8 cellular contexts compared by ENCODE assay signal in genomic region chr9:104520241-104520640, GRCh38. TPM values are rescaled to one million over a fixed set of nuclear protein-coding genes. Genes with fewer than 3 reads are reported as not detected.
"Had no signal": no experiment of that assay in that cellular context is flagged by ENCODE, and none has a peak within 500 bp of the region (broad histone marks: within the 10 kb centered on the region; RNA-seq: fewer than 3 reads in every experiment).

No MANE protein-coding gene starts in this region.

RNA-seq across cellular contexts. Expression of gene OR13C4, which starts 6.8 kb away (rescaled TPM):
- total RNA-seq: LHCN-M2, MCF 10A, NCI-H460, PC-3, Peyer's patch, Right ventricle myocardium superior, SJSA1 had no signal
- polyA plus RNA-seq: SK-N-SH had no signal

RNA-seq across cellular contexts. Expression of gene OR13F1, which starts 16.2 kb away (rescaled TPM):
- total RNA-seq: LHCN-M2, MCF 10A, NCI-H460, PC-3, Peyer's patch, Right ventricle myocardium superior, SJSA1 had no signal
- polyA plus RNA-seq: SK-N-SH had no signal

RNA-seq across cellular contexts. Expression of gene OR13C3, which starts 16.4 kb away (rescaled TPM):
- total RNA-seq: LHCN-M2, MCF 10A, NCI-H460, PC-3, Peyer's patch, Right ventricle myocardium superior, SJSA1 had no signal
- polyA plus RNA-seq: SK-N-SH had no signal

RNA-seq across cellular contexts. Expression of gene OR13C8, which starts 48.7 kb away (rescaled TPM):
- total RNA-seq: LHCN-M2, MCF 10A, NCI-H460, PC-3, Peyer's patch, Right ventricle myocardium superior, SJSA1 had no signal
- polyA plus RNA-seq: SK-N-SH had no signal
